In genomic region chr6:39113788-39114187, GRCh38 we compare ENCODE assay signal across 1 cellular context.
TF ChIP-seq lines count a peak whose summit lies in the region.

No MANE protein-coding gene starts in this region.

TF ChIP-seq in SK-N-SH treated with all-trans-retinoic acid at 6 μM for 48 hours, 23 proteins besides CTCF, POLR2A, EP300 and RAD21 (continued from another document):
- TF ChIP-seq TSHZ2 (CRISPR knock-in tag; IDR thresholded peaks at IDR 0.05) (no peak), ESRRG (CRISPR knock-in tag; IDR thresholded peaks at IDR 0.05) (no peak), BACH2 (CRISPR knock-in tag; IDR thresholded peaks at IDR 0.05; ENCODE audit: borderline replicate concordance) (no peak), SNAI2 (CRISPR knock-in tag; IDR thresholded peaks at IDR 0.05) (no peak)
